Comparison of ENCODE assay signal across 1 cellular context in the genomic region with DNA sequence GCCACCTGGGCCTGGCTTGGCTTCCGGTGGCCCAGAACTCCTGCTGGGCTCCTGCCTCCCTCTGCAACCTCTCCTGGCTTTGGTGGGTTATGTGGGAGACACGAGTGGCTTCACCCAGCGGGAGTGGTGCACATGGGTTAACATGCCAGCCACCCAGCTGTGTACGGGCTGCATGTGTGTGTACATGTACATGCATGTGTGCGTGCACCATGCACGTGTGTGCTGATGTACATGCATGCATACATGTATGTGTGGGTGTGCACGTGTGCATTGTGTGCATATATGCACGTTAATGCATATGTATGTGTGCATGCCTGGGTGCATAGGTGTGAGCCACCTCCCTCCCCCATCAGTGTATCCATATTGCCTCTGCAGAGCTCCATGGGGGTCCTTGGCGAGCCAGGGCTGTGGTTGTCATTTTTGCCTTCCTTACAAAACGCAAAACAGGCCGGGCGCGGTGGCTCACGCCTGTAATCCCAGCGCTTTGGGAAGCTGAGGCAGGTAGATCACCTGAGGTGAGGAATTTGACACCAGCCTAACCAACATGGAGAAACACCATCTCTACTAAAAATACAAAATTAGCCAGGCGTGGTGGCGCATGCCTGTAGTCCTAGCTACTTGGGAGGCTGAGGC.
TF ChIP-seq lines count a peak whose summit lies in the region.

No MANE protein-coding gene starts in this region.

TF ChIP-seq in HepG2, 621 proteins besides CTCF, POLR2A, EP300 and RAD21:
- TF ChIP-seq ZMYM3 (CRISPR knock-in tag; IDR thresholded peaks at IDR 0.05): no peak
- TF ChIP-seq ZNF614 (CRISPR knock-in tag; IDR thresholded peaks at IDR 0.05; ENCODE audit: borderline replicate concordance): no peak
- TF ChIP-seq ZSCAN21 (CRISPR knock-in tag; IDR thresholded peaks at IDR 0.05; ENCODE audit: borderline replicate concordance): no peak
- TF ChIP-seq EZH2 (conservative IDR thresholded peaks at IDR 0.05; ENCODE audit: low read depth, low read length): no peak
- no peak for TF ChIP-seq MLLT10 (CRISPR knock-in tag; IDR thresholded peaks at IDR 0.05)
- TF ChIP-seq ELF3 (CRISPR knock-in tag; IDR thresholded peaks at IDR 0.05): no peak
- peak; percentile 7; the same call in 1 of the 2 replicates for TF ChIP-seq MNT (IDR thresholded peaks at IDR 0.05)
- no peak for TF ChIP-seq MIXL1 (CRISPR knock-in tag; IDR thresholded peaks at IDR 0.05)
- TF ChIP-seq ZNF3 (CRISPR knock-in tag; IDR thresholded peaks at IDR 0.05): no peak
